ENCODE assay signal across 8 cellular contexts in genomic region chr4:139453371-139454110, GRCh38. TPM values are rescaled to one million over a fixed set of nuclear protein-coding genes. Genes with fewer than 3 reads are reported as not detected.
A peak's percentile ranks its signal among the peaks of the same experiment; 100 is the strongest.
DNase-seq lines count a peak whose midpoint lies in the region; ATAC-seq and TF ChIP-seq lines count a peak whose summit lies in the region.

No MANE protein-coding gene starts in this region.

- H3K4me3 ChIP-seq in MG63: peak overlapping the region; percentile 69
- peak overlapping the region; percentile 92 for H3K4me3 ChIP-seq in fibroblast of villous mesenchyme (ENCODE audit: low read depth, low read length)
- H3K4me3 ChIP-seq in neural cell (ENCODE audit: low read length): peak overlapping the region; percentile 87

- H3K27me3 ChIP-seq in MG63 (no peaks in the 10 kb centered on the region), neural cell (ENCODE audit: insufficient read depth, low read depth, low read length) (no peaks in the 10 kb centered on the region)

- peak; percentile 90 for DNase-seq in GF-D8 (lab: John Stamatoyannopoulos, UW)
- peak; percentile 88 for DNase-seq in HCEC 1CT
- DNase-seq in MG63: peak; percentile 95
- peak; percentile 70 to 85 for DNase-seq in SHP77 (lab: John Stamatoyannopoulos, UW)
- DNase-seq in activated gamma-delta T cell treated with Interleukin-2 at 50 U/mL for 16 hours: peak; percentile 95
- DNase-seq in fibroblast of villous mesenchyme (ENCODE audit: low read depth): peak; percentile 98
- DNase-seq in stimulated activated naive CD8-positive, alpha-beta T cell treated with anti-CD3 and anti-CD28 coated beads, Interleukin-15, amount 100 ng/mL, for 72 hours: peak; percentile 96 to 98

- H3K9me3 ChIP-seq in MG63: no peaks in the 10 kb centered on the region
- H3K9me3 ChIP-seq in neural cell (ENCODE audit: low read length): no peaks in the 10 kb centered on the region

- peaks cover 22% of the 10 kb centered on the region for H3K79me2 ChIP-seq in neural cell (replicated peaks; ENCODE audit: insufficient read depth, low read length)

- no peaks in the 10 kb centered on the region for H3F3A ChIP-seq in neural cell (ENCODE audit: insufficient read depth, low read length, poor library complexity, severe bottlenecking)

- peaks cover 52% of the 10 kb centered on the region for H3K4me1 Mint-ChIP-seq in stimulated activated naive CD8-positive, alpha-beta T cell treated with anti-CD3 and anti-CD28 coated beads, Interleukin-15, amount 100 ng/mL, for 72 hours

- no peaks in the 10 kb centered on the region for H3K9me3 Mint-ChIP-seq in stimulated activated naive CD8-positive, alpha-beta T cell treated with anti-CD3 and anti-CD28 coated beads, Interleukin-15, amount 100 ng/mL, for 72 hours

- peak overlapping the region; percentile 98 to 99 for H3K27ac Mint-ChIP-seq in stimulated activated naive CD8-positive, alpha-beta T cell treated with anti-CD3 and anti-CD28 coated beads, Interleukin-15, amount 100 ng/mL, for 72 hours

- peak; percentile 45 for TF ChIP-seq EP300 in neural cell (conservative IDR thresholded peaks at IDR 0.05; ENCODE audit: poor library complexity, severe bottlenecking)

- no peak for TF ChIP-seq RAD21 in neural cell (conservative IDR thresholded peaks at IDR 0.05)

- H4K20me1 ChIP-seq in neural cell (ENCODE audit: insufficient read depth): no peaks in the 10 kb centered on the region

- peak; percentile 92 for ATAC-seq in stimulated activated naive CD8-positive, alpha-beta T cell treated with anti-CD3 and anti-CD28 coated beads, Interleukin-15, amount 100 ng/mL, for 72 hours

- H2AFZ ChIP-seq in neural cell (ENCODE audit: low read depth, low read length): peak overlapping the region; percentile 81

- TF ChIP-seq CTCF in fibroblast of villous mesenchyme (IDR thresholded peaks at IDR 0.05; ENCODE audit: insufficient read depth, low read depth, low read length): peak; percentile 1
- TF ChIP-seq CTCF in neural cell (IDR thresholded peaks at IDR 0.05; ENCODE audit: poor library complexity, severe bottlenecking): peak; percentile 57

- no peaks in the 10 kb centered on the region for H3K27me3 Mint-ChIP-seq in stimulated activated naive CD8-positive, alpha-beta T cell treated with anti-CD3 and anti-CD28 coated beads, Interleukin-15, amount 100 ng/mL, for 72 hours

- H3K36me3 ChIP-seq in MG63 (no peaks in the 10 kb centered on the region), neural cell (ENCODE audit: insufficient read depth, low read length) (no peaks in the 10 kb centered on the region)

- no peaks in the 10 kb centered on the region for H3K9me2 ChIP-seq in neural cell (ENCODE audit: insufficient read depth, low read length)

- H3K4me2 ChIP-seq in neural cell (ENCODE audit: low read length): peak overlapping the region; percentile 74

- H3K27ac ChIP-seq in neural cell (ENCODE audit: low read length): peak overlapping the region; percentile 84

- peak overlapping the region; percentile 83 for H3K9ac ChIP-seq in neural cell (ENCODE audit: low read length)

- peak overlapping the region; percentile 91 to 97 for H3K4me3 Mint-ChIP-seq in stimulated activated naive CD8-positive, alpha-beta T cell treated with anti-CD3 and anti-CD28 coated beads, Interleukin-15, amount 100 ng/mL, for 72 hours

TF ChIP-seq in neural cell, 6 proteins besides CTCF, POLR2A, EP300 and RAD21:
- TF ChIP-seq POLR2AphosphoS5 (IDR thresholded peaks at IDR 0.05): peak; percentile 72
- no peak for TF ChIP-seq REST (IDR thresholded peaks at IDR 0.05; ENCODE audit: borderline replicate concordance)
- no peak for TF ChIP-seq EZH2 (IDR thresholded peaks at IDR 0.05; ENCODE audit: borderline replicate concordance, insufficient read depth, low read length, poor library complexity, severe bottlenecking)
- peak; percentile 48 for TF ChIP-seq MXI1 (conservative IDR thresholded peaks at IDR 0.05; ENCODE audit: poor library complexity, severe bottlenecking)
- TF ChIP-seq SMC3 (conservative IDR thresholded peaks at IDR 0.05; ENCODE audit: poor library complexity): peak; percentile 37
- no peak for TF ChIP-seq TAF1 (IDR thresholded peaks at IDR 0.05; ENCODE audit: low read depth)
TF ChIP-seq in neural cell: peak in this region for 3.

RNA-seq across cellular contexts. Expression of gene RAB33B, which starts 0.4 kb away (rescaled TPM):
- total RNA-seq in MG63 (2014; rRNA removed; shearing (Covaris generic); ENCODE audit: low replicate concordance): 5.1 and 6.1 TPM in 2 replicates
- 11.3 and 14.7 TPM in 2 replicates for total RNA-seq in fibroblast of villous mesenchyme
- polyA plus RNA-seq in neural cell: 8.6 and 10.7 TPM in 2 replicates
- 23.4 and 24.2 TPM in 2 replicates for polyA minus RNA-seq in neural cell

Comparison
In these comparisons a context has a peak if more than half of its experiments do, and no peak if none do; other contexts are left out.
1. Peak in every context shown above with its lines: DNase-seq, ATAC-seq, H3K4me3 ChIP-seq and H3K27ac ChIP-seq.